9 cellular contexts compared by ENCODE assay signal in the genomic region with DNA sequence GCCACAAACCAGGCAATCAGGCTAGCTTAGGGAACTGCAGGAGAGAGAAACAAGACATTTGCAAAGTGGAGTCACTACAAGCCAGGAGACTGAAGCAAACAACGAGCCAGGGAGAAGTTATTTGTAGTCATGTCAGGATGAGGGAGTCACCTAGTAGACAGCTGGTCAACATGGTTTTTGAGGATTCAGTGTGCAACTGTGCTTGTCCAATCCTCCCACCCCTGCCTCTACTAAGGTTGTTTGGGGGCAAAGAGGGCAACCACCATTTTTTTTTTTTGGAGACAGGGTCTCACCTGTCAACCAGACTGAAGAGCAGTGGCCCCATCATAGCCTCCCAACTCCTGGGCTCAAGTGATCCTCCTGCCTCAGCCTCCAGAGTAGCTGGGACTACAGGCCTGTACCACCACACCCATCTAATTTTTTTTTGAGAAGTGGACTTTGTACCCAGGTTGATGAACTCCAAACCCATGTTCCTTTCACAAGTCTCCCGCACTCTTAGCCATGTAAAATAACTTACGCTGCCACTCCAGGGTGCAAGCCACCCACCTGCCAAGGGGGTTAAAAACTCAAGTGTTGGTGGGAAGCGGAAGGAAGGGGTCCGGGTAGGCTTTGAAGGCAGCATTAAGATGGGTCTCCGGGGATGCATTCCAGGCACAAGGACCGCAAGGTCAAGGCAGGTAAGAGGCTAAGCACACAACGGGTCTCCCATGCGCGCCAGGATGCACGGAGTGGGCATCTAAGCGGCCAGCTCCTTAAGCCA. TPM values are rescaled to one million over a fixed set of nuclear protein-coding genes. Genes with fewer than 3 reads are reported as not detected.
A peak's percentile ranks its signal among the peaks of the same experiment; 100 is the strongest.
DNase-seq lines count a peak whose midpoint lies in the region; ATAC-seq, FAIRE-seq and TF ChIP-seq lines count a peak whose summit lies in the region.
"Had no signal": no experiment of that assay in that cellular context is flagged by ENCODE, and none has a peak within 500 bp of the region (broad histone marks: within the 10 kb centered on the region; RNA-seq: fewer than 3 reads in every experiment).

No MANE protein-coding gene starts in this region.

- peak overlapping the region; percentile 96 to 98 (median 98) for H3K27ac Mint-ChIP-seq in nephron

- peak overlapping the region; percentile 85 for H3K4me2 ChIP-seq in BLaER1
- peak overlapping the region; percentile 100 for H3K4me2 ChIP-seq in Loucy (ENCODE audit: low read depth, low read length, poor library complexity, severe bottlenecking)

- H3K4me1 Mint-ChIP-seq in nephron = peaks cover 32% of the 10 kb centered on the region

- H3K27me3 ChIP-seq in BLaER1 = no peaks in the 10 kb centered on the region
- H3K27me3 ChIP-seq in Loucy (ENCODE audit: insufficient read depth, low read length, poor library complexity, severe bottlenecking) = peaks cover 10% of the 10 kb centered on the region
- no peaks in the 10 kb centered on the region for H3K27me3 ChIP-seq in ectodermal cell (ENCODE audit: control insufficient read depth, insufficient read depth, low read length, poor library complexity, severe bottlenecking)

- H3K9ac ChIP-seq in BLaER1 = peak overlapping the region; percentile 100
- H3K9ac ChIP-seq in Loucy (ENCODE audit: low read depth, low read length, poor library complexity, severe bottlenecking) = peak overlapping the region; percentile 97

- 11 to 12% methylated on average over 12 of the region's 12 CpGs for WGBS in ectodermal cell, 2 experiments

- H3K9me3 Mint-ChIP-seq in nephron = no peaks in the 10 kb centered on the region

- peak overlapping the region; percentile 99 for H3K27ac ChIP-seq in BLaER1
- peak overlapping the region; percentile 98 for H3K27ac ChIP-seq in ectodermal cell (ENCODE audit: insufficient read depth, low read depth, low read length, poor library complexity, severe bottlenecking)

- H3K36me3 ChIP-seq in BLaER1 = peaks cover 53% of the 10 kb centered on the region
- H3K36me3 ChIP-seq in Loucy (ENCODE audit: insufficient read depth, low read length) = peaks cover 52% of the 10 kb centered on the region
- peaks cover 33% of the 10 kb centered on the region for H3K36me3 ChIP-seq in ectodermal cell (ENCODE audit: control insufficient read depth, insufficient read depth, low read length)

- peaks cover 59% of the 10 kb centered on the region for H4K20me1 ChIP-seq in BLaER1
- peaks cover 53% of the 10 kb centered on the region for H4K20me1 ChIP-seq in Loucy (ENCODE audit: insufficient read depth, low read length, poor library complexity, severe bottlenecking)

- H3K27me3 Mint-ChIP-seq in nephron (ENCODE audit: low read depth) = no peaks in the 10 kb centered on the region

- DNase-seq in amygdala (lab: John Stamatoyannopoulos, UW) (no peak), urothelium cell line (ENCODE audit: low spot score) (no peak), ureter (ENCODE audit: low spot score) (no peak)
- DNase-seq: posterior cingulate gyrus had no signal

- peak overlapping the region; percentile 88 to 94 (median 92) for H3K4me3 Mint-ChIP-seq in nephron

- no peak for FAIRE-seq in urothelium cell line (lab: Jason Lieb, UNC)

- no peak overlapping the region for H2AFZ ChIP-seq in Loucy (ENCODE audit: low read length)

- H3K79me2 ChIP-seq in Loucy (ENCODE audit: insufficient read depth, low read length) = peaks cover 56% of the 10 kb centered on the region

- TF ChIP-seq CTCF in Loucy (conservative IDR thresholded peaks at IDR 0.05; ENCODE audit: low read length) (no peak), nephron (IDR thresholded peaks at IDR 0.05; ENCODE audit: unreplicated experiment in 3 of 3) (no peak)

- peak overlapping the region; percentile 98 for H3K4me3 ChIP-seq in BLaER1
- peak overlapping the region; percentile 97 for H3K4me3 ChIP-seq in Loucy (ENCODE audit: low read length, poor library complexity, severe bottlenecking)
- peak overlapping the region; percentile 100 for H3K4me3 ChIP-seq in ectodermal cell (ENCODE audit: insufficient read depth, low read depth, low read length)

- peaks cover 6% of the 10 kb centered on the region; the same call in 1 of the 2 replicates for H3F3A ChIP-seq in Loucy (ENCODE audit: low read depth)

- no peaks in the 10 kb centered on the region for H3K9me3 ChIP-seq in BLaER1
- H3K9me3 ChIP-seq in Loucy (ENCODE audit: insufficient read depth, low read depth, low read length) = no peaks in the 10 kb centered on the region
- H3K9me3 ChIP-seq in ectodermal cell (ENCODE audit: control insufficient read depth, low read length) = no peaks in the 10 kb centered on the region

- H3K4me1 ChIP-seq in BLaER1 (peaks cover 40% of the 10 kb centered on the region), Loucy (ENCODE audit: insufficient read depth, low read length, poor library complexity, severe bottlenecking) (peaks cover 25% of the 10 kb centered on the region), ectodermal cell (ENCODE audit: control insufficient read depth, insufficient read depth, low read length) (peaks cover 14% of the 10 kb centered on the region)

- peaks cover 32% of the 10 kb centered on the region for H3K36me3 Mint-ChIP-seq in nephron (ENCODE audit: low read depth)

- ATAC-seq in GM19395 (IDR thresholded peaks at IDR 0.05; ENCODE audit: unreplicated experiment) = no peak

- H3K9me2 ChIP-seq in Loucy (replicated peaks; ENCODE audit: low read depth, low read length) = no peaks in the 10 kb centered on the region

RNA-seq across cellular contexts. Expression of gene RPL35, which starts 1.0 kb away (rescaled TPM):
- 2,080 TPM for polyA plus RNA-seq in ectodermal cell (2013, experiment 1 of 4)
- polyA plus RNA-seq in ectodermal cell (2013, experiment 2 of 4) = 1,899 TPM
- 2,122 TPM for polyA plus RNA-seq in ectodermal cell (2013, experiment 3 of 4)
- polyA plus RNA-seq in ectodermal cell (2013, experiment 4 of 4) = 2,198 TPM
- total RNA-seq in ureter = 1,601 TPM

RNA-seq across cellular contexts. Expression of gene ARPC5L, which starts 1.2 kb away (rescaled TPM):
- polyA plus RNA-seq in ectodermal cell (2013, experiment 1 of 4) = 45.7 TPM
- polyA plus RNA-seq in ectodermal cell (2013, experiment 2 of 4) = 46.7 TPM
- polyA plus RNA-seq in ectodermal cell (2013, experiment 3 of 4) = 37.3 TPM
- 39.4 TPM for polyA plus RNA-seq in ectodermal cell (2013, experiment 4 of 4)
- 36.5 TPM for total RNA-seq in ureter

RNA-seq across cellular contexts. Expression of gene WDR38, which starts 7.5 kb away (rescaled TPM):
- not detected for polyA plus RNA-seq in ectodermal cell (2013, experiment 1 of 4)
- polyA plus RNA-seq in ectodermal cell (2013, experiment 2 of 4) = not detected
- polyA plus RNA-seq in ectodermal cell (2013, experiment 3 of 4) = not detected
- polyA plus RNA-seq in ectodermal cell (2013, experiment 4 of 4) = not detected
- not detected for total RNA-seq in ureter
